Comparison of ENCODE assay signal across 9 cellular contexts in genomic region chr9:112921549-112921948, GRCh38. TPM values are rescaled to one million over a fixed set of nuclear protein-coding genes. Genes with fewer than 3 reads are reported as not detected.
A peak's percentile ranks its signal among the peaks of the same experiment; 100 is the strongest.
DNase-seq lines count a peak whose midpoint lies in the region; ATAC-seq, FAIRE-seq and TF ChIP-seq lines count a peak whose summit lies in the region.
"Had no signal": no experiment of that assay in that cellular context is flagged by ENCODE, and none has a peak within 500 bp of the region (broad histone marks: within the 10 kb centered on the region; RNA-seq: fewer than 3 reads in every experiment).

No MANE protein-coding gene starts in this region.

- H3K4me1 ChIP-seq in PC-3 (ENCODE audit: insufficient read depth, low read length), result peaks cover 21% of the 10 kb centered on the region

- no peak overlapping the region for H3K9ac ChIP-seq in PC-3 (ENCODE audit: low read length)

- no peaks in the 10 kb centered on the region for H3K9me3 Mint-ChIP-seq in stimulated activated memory B cell treated with anti-CD40 and anti-IgM and Interleukin-4, amounts not matched to agents 10 μg/mL and 1 μg/mL and 100 μg/mL, for 72 hours

- no peak overlapping the region for H3K4me2 ChIP-seq in PC-3 (ENCODE audit: low read length)

- H3K27me3 ChIP-seq in PC-3 (ENCODE audit: low read length), result no peaks in the 10 kb centered on the region

- H3K36me3 Mint-ChIP-seq in stimulated activated memory B cell treated with anti-CD40 and anti-IgM and Interleukin-4, amounts not matched to agents 10 μg/mL and 1 μg/mL and 100 μg/mL, for 72 hours, result no peaks in the 10 kb centered on the region

- H3K36me3 ChIP-seq in PC-3 (ENCODE audit: low read depth, low read length), result no peaks in the 10 kb centered on the region

- peak; percentile 95 for FAIRE-seq in H54 (lab: Jason Lieb, UNC)
- FAIRE-seq: TTC549 had no signal

- peak; percentile 64 for TF ChIP-seq CTCF in PC-3 (conservative IDR thresholded peaks at IDR 0.05; ENCODE audit: low read depth, low read length)
- TF ChIP-seq CTCF in fibroblast of mammary gland (conservative IDR thresholded peaks at IDR 0.05; ENCODE audit: control insufficient read depth, insufficient read depth, low read depth, low read length), result peak; percentile 77

- H3K4me3 ChIP-seq in PC-3 (ENCODE audit: low read length) (no peak overlapping the region), fibroblast of mammary gland (ENCODE audit: control insufficient read depth, low read depth, low read length) (no peak overlapping the region)

- H3K9me3 ChIP-seq in PC-3 (ENCODE audit: low read length), result no peaks in the 10 kb centered on the region

- BruUV-seq in PC-3 (replicated peaks; lab: Mats Ljungman, UMichigan), result no TSS peak

- CTCF ChIA-PET in PC-3 (lab: Charles Lee), result no interaction called here

- H3K4me1 Mint-ChIP-seq in stimulated activated memory B cell treated with anti-CD40 and anti-IgM and Interleukin-4, amounts not matched to agents 10 μg/mL and 1 μg/mL and 100 μg/mL, for 72 hours, result peaks cover 5% of the 10 kb centered on the region

- no peak overlapping the region for H2AFZ ChIP-seq in PC-3 (ENCODE audit: low read length)

- no peaks in the 10 kb centered on the region for H3F3A ChIP-seq in PC-3 (ENCODE audit: low read length, unreplicated experiment)

- H3K9me2 ChIP-seq in PC-3 (replicated peaks; ENCODE audit: low read length), result no peaks in the 10 kb centered on the region

- H3K27ac Mint-ChIP-seq in stimulated activated memory B cell treated with anti-CD40 and anti-IgM and Interleukin-4, amounts not matched to agents 10 μg/mL and 1 μg/mL and 100 μg/mL, for 72 hours, result no peak overlapping the region

- H4K20me1 ChIP-seq in PC-3 (ENCODE audit: low read length), result no peaks in the 10 kb centered on the region

- intact Hi-C loops in PC-3 (cut with micrococcal nuclease), result loop anchor here (10.0 kb wide), 1 partner anchor 733 kb away; no protein-coding TSS in a partner anchor

- peaks cover 8% of the 10 kb centered on the region for H3K27me3 Mint-ChIP-seq in stimulated activated memory B cell treated with anti-CD40 and anti-IgM and Interleukin-4, amounts not matched to agents 10 μg/mL and 1 μg/mL and 100 μg/mL, for 72 hours

- ATAC-seq in PC-3, result 0 out of 2 replicates have a peak, but pooled peaks have one; percentile 40
- peak; percentile 45 for ATAC-seq in stimulated activated memory B cell treated with anti-CD40 and anti-IgM and Interleukin-4, amounts not matched to agents 10 μg/mL and 1 μg/mL and 100 μg/mL, for 72 hours

- no peak for TF ChIP-seq POLR2A in H54 (IDR thresholded peaks at IDR 0.05; ENCODE audit: low read depth, low read length)

- POLR2A ChIA-PET in PC-3 (lab: Charles Lee; ENCODE audit: unreplicated experiment), result no interaction called here

- no peak overlapping the region for H3K4me3 Mint-ChIP-seq in stimulated activated memory B cell treated with anti-CD40 and anti-IgM and Interleukin-4, amounts not matched to agents 10 μg/mL and 1 μg/mL and 100 μg/mL, for 72 hours

- no peak overlapping the region for H3K27ac ChIP-seq in PC-3 (ENCODE audit: low read length)

- DNase-seq in DMS53 treated with DMSO at 0.1 percent for 48 hours (lab: John Stamatoyannopoulos, UW; ENCODE audit: unreplicated experiment), result peak; percentile 4
- no peak for DNase-seq in H54 (ENCODE audit: insufficient read length, low spot score)
- peak; percentile 53 for DNase-seq in PC-3
- DNase-seq in fibroblast of mammary gland (ENCODE audit: low read depth), result peak; percentile 73
- DNase-seq in C1 segment of cervical spinal cord (lab: John Stamatoyannopoulos, UW), result no peak
- no peak for DNase-seq in middle frontal gyrus (ENCODE audit: extremely low spot score, low spot score)
- DNase-seq in NCI-H187 treated with DMSO at 0.1 percent for 48 hours (lab: John Stamatoyannopoulos, UW), result no peak

- H3K79me2 ChIP-seq in PC-3 (ENCODE audit: low read length), result no peaks in the 10 kb centered on the region

RNA-seq across cellular contexts. Expression of gene SLC46A2, which starts 30.9 kb away (rescaled TPM):
- not detected in 2 replicates for total RNA-seq in PC-3 (2014; rRNA removed)

Comparison
In these comparisons a context has a peak if more than half of its experiments do, and no peak if none do; other contexts are left out.
1. DNase-seq: peak in DMS53 treated with DMSO at 0.1 percent for 48 hours (single experiment), PC-3 (single experiment) and fibroblast of mammary gland (single experiment); none in H54 (single experiment), C1 segment of cervical spinal cord (0 of 14), middle frontal gyrus (single experiment) and NCI-H187 treated with DMSO at 0.1 percent for 48 hours (single experiment).